ENCODE assay signal across 8 cellular contexts in the genomic region with DNA sequence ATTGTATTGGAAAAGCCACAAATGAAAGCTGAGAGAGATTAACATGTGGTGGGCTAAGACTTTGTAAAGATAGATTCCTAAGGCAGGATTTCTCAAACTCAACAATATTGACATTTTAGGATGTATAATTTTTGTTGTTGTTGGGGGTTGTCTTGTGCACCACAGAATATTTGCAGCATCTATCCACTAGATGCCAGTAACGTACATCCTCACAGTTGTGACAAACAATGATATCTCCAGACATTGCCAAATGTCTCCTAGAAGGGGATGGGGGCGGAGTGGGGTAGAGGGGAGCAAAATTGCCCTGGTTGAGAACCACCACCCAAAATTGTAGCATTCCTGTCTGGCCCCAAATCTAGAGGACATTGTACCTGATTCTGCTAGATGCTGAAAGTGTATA.
DNase-seq lines count a peak whose midpoint lies in the region; ATAC-seq, FAIRE-seq and TF ChIP-seq lines count a peak whose summit lies in the region.

No MANE protein-coding gene starts in this region.

- CTCF ChIA-PET in activated naive CD4-positive, alpha-beta T cell treated with anti-CD3 and anti-CD28 coated beads, Interleukin-2, amount 10 ng/mL, durations not matched to agents 7 days and 5 days (lab: Charles Lee) = interaction anchor here (0.5 to 2.1 kb wide), 4 partner anchors 459 to 622 kb away, joined by 4 to 8 read pairs (median 7); no protein-coding TSS in a partner anchor

- H3K27me3 Mint-ChIP-seq in memory B cell = peaks cover 5% of the 10 kb centered on the region
- peaks cover 7% of the 10 kb centered on the region for H3K27me3 Mint-ChIP-seq in activated naive CD4-positive, alpha-beta T cell treated with anti-CD3 and anti-CD28 coated beads, Interleukin-2, amount 10 ng/mL, durations not matched to agents 7 days and 5 days

- DNase-seq in AG08396 (ENCODE audit: low spot score) (peak; percentile 46), GM18507 (ENCODE audit: extremely low spot score, insufficient read length, low read depth) (no peak), NCI-H2029 treated with DMSO at 0.1 percent for 48 hours (lab: John Stamatoyannopoulos, UW) (peak; percentile 7), choroid plexus epithelial cell (ENCODE audit: low read depth) (peak; percentile 77), memory B cell (ENCODE audit: low spot score in 2 of 2) (no peak), T-helper 9 cell (no peak)
- DNase-seq in activated naive CD4-positive, alpha-beta T cell treated with anti-CD3 and anti-CD28 coated beads, Interleukin-2, amount 10 ng/mL, durations not matched to agents 7 days and 5 days = no peak

- peak; percentile 72 for TF ChIP-seq CTCF in choroid plexus epithelial cell (conservative IDR thresholded peaks at IDR 0.05; ENCODE audit: low read depth, low read length)

- no peak overlapping the region for H3K4me3 ChIP-seq in choroid plexus epithelial cell (ENCODE audit: low read depth, low read length)

- peaks cover 3% of the 10 kb centered on the region for H3K4me1 Mint-ChIP-seq in memory B cell
- H3K4me1 Mint-ChIP-seq in activated naive CD4-positive, alpha-beta T cell treated with anti-CD3 and anti-CD28 coated beads, Interleukin-2, amount 10 ng/mL, durations not matched to agents 7 days and 5 days = no peaks in the 10 kb centered on the region

- no peaks in the 10 kb centered on the region for H3K9me3 Mint-ChIP-seq in memory B cell
- no peaks in the 10 kb centered on the region for H3K9me3 Mint-ChIP-seq in activated naive CD4-positive, alpha-beta T cell treated with anti-CD3 and anti-CD28 coated beads, Interleukin-2, amount 10 ng/mL, durations not matched to agents 7 days and 5 days

- H3K36me3 Mint-ChIP-seq in memory B cell = no peaks in the 10 kb centered on the region
- no peaks in the 10 kb centered on the region for H3K36me3 Mint-ChIP-seq in activated naive CD4-positive, alpha-beta T cell treated with anti-CD3 and anti-CD28 coated beads, Interleukin-2, amount 10 ng/mL, durations not matched to agents 7 days and 5 days

- H3K4me3 Mint-ChIP-seq in memory B cell = no peak overlapping the region
- no peak overlapping the region for H3K4me3 Mint-ChIP-seq in activated naive CD4-positive, alpha-beta T cell treated with anti-CD3 and anti-CD28 coated beads, Interleukin-2, amount 10 ng/mL, durations not matched to agents 7 days and 5 days

- no peak overlapping the region for H3K27ac Mint-ChIP-seq in memory B cell
- H3K27ac Mint-ChIP-seq in activated naive CD4-positive, alpha-beta T cell treated with anti-CD3 and anti-CD28 coated beads, Interleukin-2, amount 10 ng/mL, durations not matched to agents 7 days and 5 days = no peak overlapping the region

- ATAC-seq in HG02870 (IDR thresholded peaks at IDR 0.05; ENCODE audit: unreplicated experiment) (peak; percentile 92), memory B cell (ENCODE audit: low read depth) (peak; percentile 50)

- FAIRE-seq in GM18507 (lab: Jason Lieb, UNC) = peak; percentile 93

Comparison
In these comparisons a context has a peak if more than half of its experiments do, and no peak if none do; other contexts are left out.
1. DNase-seq: peak in AG08396 (single experiment), NCI-H2029 treated with DMSO at 0.1 percent for 48 hours (single experiment) and choroid plexus epithelial cell (single experiment); none in GM18507 (single experiment), memory B cell (0 of 2), activated naive CD4-positive, alpha-beta T cell treated with anti-CD3 and anti-CD28 coated beads, Interleukin-2, amount 10 ng/mL, durations not matched to agents 7 days and 5 days (single experiment) and T-helper 9 cell (single experiment).